Comparison of ENCODE assay signal across 1 cellular context in genomic region chr7:135825406-135825805, GRCh38.
TF ChIP-seq lines count a peak whose summit lies in the region.

No MANE protein-coding gene starts in this region.

TF ChIP-seq in K562, 482 proteins besides CTCF, POLR2A, EP300 and RAD21 (continued from another document):
- TF ChIP-seq DEAF1 (CRISPR knock-in tag; IDR thresholded peaks at IDR 0.05) (peak; percentile 81), TFAP4 (CRISPR knock-in tag; IDR thresholded peaks at IDR 0.05; ENCODE audit: borderline replicate concordance) (peak; percentile 18; the same call in 1 of the 2 replicates), KLF16 (IDR thresholded peaks at IDR 0.05) (peak; percentile 80), ZFP36 (IDR thresholded peaks at IDR 0.05; ENCODE audit: low read depth, low read length, partially characterized antibody) (peak; percentile 17), DNMT1 (IDR thresholded peaks at IDR 0.05) (no peak), GABPA (tag; conservative IDR thresholded peaks at IDR 0.05; ENCODE audit: low read depth) (0 out of 2 replicates have a peak, but pooled peaks have one; percentile 22), TEAD1 (CRISPR knock-in tag; IDR thresholded peaks at IDR 0.05) (no peak), SMAD1 (IDR thresholded peaks at IDR 0.05; ENCODE audit: low read depth, low read length, partially characterized antibody) (no peak), RERE (CRISPR knock-in tag; IDR thresholded peaks at IDR 0.05; ENCODE audit: borderline replicate concordance) (no peak), CBX3 (IDR thresholded peaks at IDR 0.05; ENCODE audit: borderline replicate concordance in 1 of 2, low read length in 2 of 2) (0 out of 3 replicates have a peak, but pooled peaks of 1 of the 2 experiments have one; percentile 36), CHCHD3 (CRISPR knock-in tag; IDR thresholded peaks at IDR 0.05) (no peak), PTBP1 (IDR thresholded peaks at IDR 0.05; ENCODE audit: low read depth, low read length) (no peak), BHLHE40 (IDR thresholded peaks at IDR 0.05; ENCODE audit: low read length) (no peak), ZNF584 (CRISPR knock-in tag; IDR thresholded peaks at IDR 0.05; ENCODE audit: low read depth) (no peak), SMC3 (conservative IDR thresholded peaks at IDR 0.05; ENCODE audit: insufficient read depth, low read depth, low read length) (peak; percentile 61; the same call in 1 of the 2 replicates)
